14 cellular contexts compared by ENCODE assay signal in genomic region chr14:103450423-103450822, GRCh38.
"Had no signal": no experiment of that assay in that cellular context is flagged by ENCODE, and none has a peak within 500 bp of the region (broad histone marks: within the 10 kb centered on the region; RNA-seq: fewer than 3 reads in every experiment).

No MANE protein-coding gene starts in this region.

- H3K9me3 ChIP-seq: ovary, stomach, thoracic aorta had no signal

- H3K36me3 ChIP-seq: ovary, thoracic aorta had no signal

- H3K4me3 ChIP-seq: hepatocyte, lung, ovary, stomach, thoracic aorta had no signal

- H3K27me3 ChIP-seq: hepatocyte, ovary, stomach had no signal

- H3K27ac ChIP-seq: hepatocyte, ovary, thoracic aorta had no signal

- H3K4me2 ChIP-seq: hepatocyte had no signal

- DNase-seq: activated CD4-positive, alpha-beta T cell treated with anti-CD3 and anti-CD28 coated beads, Interleukin-2, amount 50 U/mL, for 1 hour; activated CD8-positive, alpha-beta memory T cell treated with anti-CD3 and anti-CD28 coated beads for 24 hours; activated naive CD4-positive, alpha-beta T cell; aorta; endodermal cell; erythroblast; kidney glomerular epithelial cell; ovary; stimulated activated CD4-positive, alpha-beta T cell treated with anti-CD3 and anti-CD28 coated beads, Interleukin-12 subunit alpha, Interleukin-12 subunit beta, amount 100 ng/mL, for 4 hours; stimulated activated CD4-positive, alpha-beta T cell treated with anti-CD3 and anti-CD28 coated beads, Interleukin-2, amount 100 ng/mL, for 24 hours; stomach had no signal

- H2AFZ ChIP-seq: hepatocyte had no signal
